In genomic region chr2:96067098-96067660, GRCh38 we compare ENCODE assay signal across 14 cellular contexts. TPM values are rescaled to one million over a fixed set of nuclear protein-coding genes. Genes with fewer than 3 reads are reported as not detected.
DNase-seq lines count a peak whose midpoint lies in the region; ATAC-seq, FAIRE-seq and TF ChIP-seq lines count a peak whose summit lies in the region.
"Not testable (repeated sequence)": the region's sequence is repeated elsewhere in the genome, so short reads cannot be mapped to it uniquely, and the experiment has no call there.
"Had no signal": no experiment of that assay in that cellular context is flagged by ENCODE, and none has a peak within 500 bp of the region (broad histone marks: within the 10 kb centered on the region; RNA-seq: fewer than 3 reads in every experiment).

No MANE protein-coding gene starts in this region.

- in situ Hi-C loops in HepG2 (cut with HindIII; ENCODE audit: extremely low pct_ligation_motif_present, low pct_unique_long_range_greater_than_20kb) = loop anchor here (25.0 kb wide), 1 partner anchor 1595 kb away; the partner anchor contains the start of genes ACTR1B and C2orf92

- FAIRE-seq in HepG2 (lab: Jason Lieb, UNC) = not testable (repeated sequence)

- CTCF ChIA-PET in RWPE1 (lab: Yijun Ruan, JAX) = interaction anchor here (0.6 to 1.2 kb wide), 3 partner anchors 107 to 416 kb away, joined by 3 read pairs; no protein-coding TSS in a partner anchor
- CTCF ChIA-PET in HepG2 (lab: Yijun Ruan, JAX; ENCODE audit: low intra/inter-chr PET ratio, low total read pairs) = not testable (repeated sequence)

- not testable (repeated sequence) for H3K9me3 Mint-ChIP-seq in activated T-helper 17 cell treated with anti-CD3 and anti-CD28 coated beads, Interleukin-2, amount 50 U/mL, for 72 hours; endodermal cell

- H3K4me2 ChIP-seq in HepG2 (ENCODE audit: low read depth, low read length) = not testable (repeated sequence)

- not testable (repeated sequence) for H3K36me3 Mint-ChIP-seq in activated T-helper 17 cell treated with anti-CD3 and anti-CD28 coated beads, Interleukin-2, amount 50 U/mL, for 72 hours (ENCODE audit: low read depth); endodermal cell (ENCODE audit: low read depth)

- not testable (repeated sequence) for ATAC-seq in activated T-helper 17 cell treated with anti-CD3 and anti-CD28 coated beads, Interleukin-2, amount 50 U/mL, for 72 hours (replicated peaks)
- ATAC-seq in HepG2 = peak; percentile 10

- intact Hi-C loops in HepG2 (cut with micrococcal nuclease; ENCODE audit: unreplicated experiment) = loop anchor here (10.0 kb wide), 1 partner anchor 48 kb away; the partner anchor contains the start of gene ADRA2B

- not testable (repeated sequence) for H3K4me3 ChIP-seq in endodermal cell (ENCODE audit: low read length); HepG2 (replicated peaks in 1 of 3; ENCODE audit: insufficient read depth in 1 of 3, low read depth in 2 of 3, low read length in 3 of 3)

- 76 to 80% methylated on average over 2 of the region's 2 CpGs for WGBS in endodermal cell (ENCODE audit: insufficient coverage in 1 of 2, insufficient read length in 1 of 2), 2 experiments
- WGBS in HepG2 (ENCODE audit: low lambda C conversion rate) = 24% methylated on average over 2 of the region's 2 CpGs

- TF ChIP-seq EP300 in HepG2 (IDR thresholded peaks at IDR 0.05; ENCODE audit: low read depth in 2 of 2, low read length in 2 of 2); HepG2 (CRISPR knock-in tag; IDR thresholded peaks at IDR 0.05; ENCODE audit: borderline replicate concordance): not testable (repeated sequence)

- H3K27me3 Mint-ChIP-seq in activated T-helper 17 cell treated with anti-CD3 and anti-CD28 coated beads, Interleukin-2, amount 50 U/mL, for 72 hours; endodermal cell (ENCODE audit: insufficient read depth): not testable (repeated sequence)

- peak overlapping the region; percentile 86 for H3K27ac ChIP-seq in RWPE1
- not testable (repeated sequence) for H3K27ac ChIP-seq in endodermal cell (ENCODE audit: low read depth, low read length)
- peak overlapping the region; percentile 48 for H3K27ac ChIP-seq in HepG2 (ENCODE audit: extremely low read length, insufficient read depth, low read length)

- peak overlapping the region; percentile 9 for H3K27ac Mint-ChIP-seq in activated T-helper 17 cell treated with anti-CD3 and anti-CD28 coated beads, Interleukin-2, amount 50 U/mL, for 72 hours
- not testable (repeated sequence) for H3K27ac Mint-ChIP-seq in endodermal cell

- TF ChIP-seq POLR2A in HepG2 (IDR thresholded peaks at IDR 0.05; ENCODE audit: insufficient read depth in 1 of 2, low read depth in 2 of 2, low read length in 2 of 2) = not testable (repeated sequence)

- not testable (repeated sequence) for TF ChIP-seq RAD21 in HepG2 (CRISPR knock-in tag; IDR thresholded peaks at IDR 0.05)

- not testable (repeated sequence) for H3K4me1 Mint-ChIP-seq in activated T-helper 17 cell treated with anti-CD3 and anti-CD28 coated beads, Interleukin-2, amount 50 U/mL, for 72 hours
- peaks cover 11% of the 10 kb centered on the region for H3K4me1 Mint-ChIP-seq in endodermal cell

- not testable (repeated sequence) for TF ChIP-seq CTCF in RWPE1 (conservative IDR thresholded peaks at IDR 0.05; ENCODE audit: low read depth); endodermal cell (conservative IDR thresholded peaks at IDR 0.05); HepG2 (CRISPR knock-in tag; IDR thresholded peaks at IDR 0.05)

- POLR2A ChIA-PET in RWPE1 (lab: Yijun Ruan, JAX; ENCODE audit: low non-redundant PET) = not testable (repeated sequence)
- POLR2A ChIA-PET in HepG2 (lab: Yijun Ruan, JAX) = interaction anchor here (0.7 to 1.7 kb wide), 5 partner anchors 1524 to 1630 kb away, joined by 3 to 25 read pairs (median 3); partner anchors contain the start of genes ACTR1B and COX5B

- not testable (repeated sequence) for BruUV-seq in HepG2 (replicated peaks; lab: Mats Ljungman, UMichigan)

- not testable (repeated sequence) for H3K27me3 ChIP-seq in endodermal cell (ENCODE audit: control insufficient read depth, insufficient read depth, low read length, poor library complexity, severe bottlenecking); HepG2 (ENCODE audit: control insufficient read depth in 1 of 2, insufficient read depth in 2 of 2, low read length in 2 of 2)

- not testable (repeated sequence) for H3K9ac ChIP-seq in endodermal cell (ENCODE audit: extremely low read depth, low read length, poor library complexity, severe bottlenecking); HepG2 (ENCODE audit: insufficient read depth, low read depth, low read length)

- not testable (repeated sequence) for H3K36me3 ChIP-seq in endodermal cell (ENCODE audit: control insufficient read depth, insufficient read depth, low read length); HepG2 (replicated peaks in 1 of 2; ENCODE audit: control insufficient read depth in 1 of 2, insufficient read depth in 2 of 2, low read length in 2 of 2)

- H4K20me1 ChIP-seq in HepG2 (ENCODE audit: insufficient read depth, low read length) = not testable (repeated sequence)

- H3K4me3 Mint-ChIP-seq in activated T-helper 17 cell treated with anti-CD3 and anti-CD28 coated beads, Interleukin-2, amount 50 U/mL, for 72 hours; endodermal cell: not testable (repeated sequence)

- not testable (repeated sequence) for H2AFZ ChIP-seq in HepG2 (ENCODE audit: low read length)

- not testable (repeated sequence) for H3K79me2 ChIP-seq in HepG2 (ENCODE audit: insufficient read depth, low read length)

- peaks cover 10% of the 10 kb centered on the region for H3K4me1 ChIP-seq in endodermal cell (ENCODE audit: control insufficient read depth, insufficient read depth, low read length)
- peaks cover 69% of the 10 kb centered on the region for H3K4me1 ChIP-seq in HepG2 (ENCODE audit: insufficient read depth, low read length)

- not testable (repeated sequence) for DNase-seq in RWPE1 (ENCODE audit: low spot score); HepG2 (ENCODE audit: low spot score)
- DNase-seq in endodermal cell (peak; percentile 72), mesenteric fat pad (ENCODE audit: low spot score) (peak; percentile 59)

- H3K9me3 ChIP-seq in endodermal cell (ENCODE audit: control insufficient read depth, low read length); HepG2 (ENCODE audit: low read length): not testable (repeated sequence)

RNA-seq across cellular contexts. Expression of gene GPAT2, which starts 32.5 kb away (rescaled TPM):
- 10 to 100 TPM in 1 of 2 donors, 1 to 10 TPM in 1; 2.7 to 28.2 TPM for total RNA-seq in activated T-helper 17 cell treated with anti-CD3 and anti-CD28 coated beads, Interleukin-2, amount 50 U/mL, for 72 hours
- total RNA-seq in endodermal cell (under 1 TPM in 1 of 2 donors, not detected in 1; 0.33 TPM), HepG2 (2016; rRNA removed; fragmentation: Illumina TruSeq; extraction: Trizol) (not detected in 2 replicates), mesenteric fat pad (9.0 TPM)
- not detected for polyA plus RNA-seq in endodermal cell (2013, experiment 1 of 2)
- 0.21 TPM for polyA plus RNA-seq in endodermal cell (2013, experiment 2 of 2)
- not detected in 2 replicates for total RNA-seq in HepG2 (2016; cell fraction: cytosol; rRNA removed; fragmentation: Illumina TruSeq; extraction: Trizol; ENCODE audit: low read depth)
- not detected in 2 replicates for total RNA-seq in HepG2 (2016; cell fraction: insoluble cytoplasmic fraction; rRNA removed; fragmentation: Illumina TruSeq; extraction: Trizol)
- not detected in 2 replicates for total RNA-seq in HepG2 (2016; cell fraction: membrane; rRNA removed; fragmentation: Illumina TruSeq; extraction: Trizol)
- total RNA-seq in HepG2 (2016; cell fraction: nucleus; rRNA removed; fragmentation: Illumina TruSeq; extraction: Trizol) = not detected in 2 replicates
- polyA plus RNA-seq in HepG2 (2011; rRNA removed) = not detected in 2 replicates
- not detected in 2 replicates for polyA plus RNA-seq in HepG2 (2011; cell fraction: cytosol; rRNA removed)
- not detected in 2 replicates for polyA plus RNA-seq in HepG2 (2011; cell fraction: nucleus; rRNA removed)
- not detected in 2 replicates for polyA plus RNA-seq in HepG2 (2012)
- not detected in 2 replicates for polyA plus RNA-seq in HepG2 (2016; cell fraction: cytosol; fragmentation: Illumina TruSeq; extraction: Trizol; ENCODE audit: low read depth)
- not detected in 2 replicates for polyA plus RNA-seq in HepG2 (2016; cell fraction: insoluble cytoplasmic fraction; fragmentation: Illumina TruSeq; extraction: Trizol; ENCODE audit: low read depth)
- polyA plus RNA-seq in HepG2 (2016; cell fraction: membrane; fragmentation: Illumina TruSeq; extraction: Trizol; ENCODE audit: low read depth) = not detected in 2 replicates
- not detected in 2 replicates for polyA plus RNA-seq in HepG2 (2016; cell fraction: nucleus; fragmentation: Illumina TruSeq; extraction: Trizol; ENCODE audit: insufficient read depth, low read depth)
- polyA minus RNA-seq in HepG2 (2011; rRNA and poly(A)+ RNA removed; ENCODE audit: low replicate concordance) = not detected in 2 replicates
- polyA minus RNA-seq in HepG2 (2011; cell fraction: cytosol; rRNA and poly(A)+ RNA removed) = not detected in 2 replicates
- polyA minus RNA-seq in HepG2 (2011; cell fraction: nucleus; rRNA and poly(A)+ RNA removed) = not detected in 2 replicates
- total RNA-seq: A172, A673, Calu3, Daoy, G401, H4 had no signal

RNA-seq across cellular contexts. Expression of gene ADRA2B, which starts 49.2 kb away (rescaled TPM):
- 1 to 10 TPM in 1 of 2 donors, under 1 TPM in 1; 0.09 to 1.3 TPM for total RNA-seq in activated T-helper 17 cell treated with anti-CD3 and anti-CD28 coated beads, Interleukin-2, amount 50 U/mL, for 72 hours
- total RNA-seq in endodermal cell (1 to 10 TPM; 2.4 to 3.8 TPM), HepG2 (2016; rRNA removed; fragmentation: Illumina TruSeq; extraction: Trizol) (not detected in 2 replicates), mesenteric fat pad (1.2 TPM)
- 0.96 TPM for polyA plus RNA-seq in endodermal cell (2013, experiment 1 of 2)
- 1.1 TPM for polyA plus RNA-seq in endodermal cell (2013, experiment 2 of 2)
- not detected in 2 replicates for total RNA-seq in HepG2 (2016; cell fraction: cytosol; rRNA removed; fragmentation: Illumina TruSeq; extraction: Trizol; ENCODE audit: low read depth)
- not detected in 2 replicates for total RNA-seq in HepG2 (2016; cell fraction: insoluble cytoplasmic fraction; rRNA removed; fragmentation: Illumina TruSeq; extraction: Trizol)
- not detected in 2 replicates for total RNA-seq in HepG2 (2016; cell fraction: membrane; rRNA removed; fragmentation: Illumina TruSeq; extraction: Trizol)
- not detected in 2 replicates for total RNA-seq in HepG2 (2016; cell fraction: nucleus; rRNA removed; fragmentation: Illumina TruSeq; extraction: Trizol)
- not detected in 2 replicates for polyA plus RNA-seq in HepG2 (2011; rRNA removed)
- polyA plus RNA-seq in HepG2 (2011; cell fraction: cytosol; rRNA removed) = not detected in 2 replicates
- 0.10 TPM in 1 of 2 replicates, not detected in the other for polyA plus RNA-seq in HepG2 (2011; cell fraction: nucleus; rRNA removed)
- not detected in 2 replicates for polyA plus RNA-seq in HepG2 (2012)
- polyA plus RNA-seq in HepG2 (2016; cell fraction: cytosol; fragmentation: Illumina TruSeq; extraction: Trizol; ENCODE audit: low read depth) = not detected in 2 replicates
- not detected in 2 replicates for polyA plus RNA-seq in HepG2 (2016; cell fraction: insoluble cytoplasmic fraction; fragmentation: Illumina TruSeq; extraction: Trizol; ENCODE audit: low read depth)
- polyA plus RNA-seq in HepG2 (2016; cell fraction: membrane; fragmentation: Illumina TruSeq; extraction: Trizol; ENCODE audit: low read depth) = not detected in 2 replicates
- not detected in 2 replicates for polyA plus RNA-seq in HepG2 (2016; cell fraction: nucleus; fragmentation: Illumina TruSeq; extraction: Trizol; ENCODE audit: insufficient read depth, low read depth)
- 0.07 TPM in 1 of 2 replicates, not detected in the other for polyA minus RNA-seq in HepG2 (2011; rRNA and poly(A)+ RNA removed; ENCODE audit: low replicate concordance)
- not detected in 2 replicates for polyA minus RNA-seq in HepG2 (2011; cell fraction: cytosol; rRNA and poly(A)+ RNA removed)
- not detected in 2 replicates for polyA minus RNA-seq in HepG2 (2011; cell fraction: nucleus; rRNA and poly(A)+ RNA removed)
- total RNA-seq: A172; A673; Calu3; CD4-positive, alpha-beta memory T cell; Daoy; G401; H4; HFFc6 had no signal
- polyA plus RNA-seq: BJ; CD4-positive, alpha-beta memory T cell had no signal
